ENCODE assay signal across 26 cellular contexts in genomic region chr21:27466175-27466574, GRCh38.
A peak's percentile ranks its signal among the peaks of the same experiment; 100 is the strongest.
DNase-seq lines count a peak whose midpoint lies in the region; ATAC-seq and TF ChIP-seq lines count a peak whose summit lies in the region.
"Had no signal": no experiment of that assay in that cellular context is flagged by ENCODE, and none has a peak within 500 bp of the region (broad histone marks: within the 10 kb centered on the region; RNA-seq: fewer than 3 reads in every experiment).

No MANE protein-coding gene starts in this region.

- H2AK5ac ChIP-seq in mesendoderm (ENCODE audit: low read length): no peak overlapping the region

- H3K27me3 Mint-ChIP-seq in chondrocyte (ENCODE audit: low read depth): no peaks in the 10 kb centered on the region
- H3K27me3 Mint-ChIP-seq: CD8-positive, alpha-beta memory T cell; central memory CD8-positive, alpha-beta T cell had no signal

- H3K4me2 ChIP-seq in mesendoderm (ENCODE audit: low read length): no peak overlapping the region
- H3K4me2 ChIP-seq: KMS-11 had no signal

- H3K4ac ChIP-seq in mesendoderm (ENCODE audit: low read depth, low read length): no peak overlapping the region

- no peaks in the 10 kb centered on the region for H3K27me3 ChIP-seq in mesendoderm (ENCODE audit: insufficient read depth, low read length, poor library complexity)
- H3K27me3 ChIP-seq: esophagus squamous epithelium, left lung, tibial artery had no signal

- no peak for DNase-seq in chondrocyte (ENCODE audit: low spot score)
- DNase-seq in mesendoderm: peak; percentile 33
- DNase-seq: activated CD8-positive, alpha-beta memory T cell treated with anti-CD3 and anti-CD28 coated beads, Interleukin-2, amount 50 U/mL, for 4 hours; activated effector memory CD4-positive, alpha-beta T cell treated with anti-CD3 and anti-CD28 coated beads, Interleukin-2, amount 50 U/mL, for 16 hours; amniotic stem cell; CD8-positive, alpha-beta memory T cell; esophagus squamous epithelium; GF-D8; left lung; mucosa of descending colon; NCI-H1436; NCI-H524 treated with DMSO at 0.1 percent for 48 hours; small intestine; stimulated activated CD4-positive, alpha-beta T cell treated with anti-CD3 and anti-CD28 coated beads, Interleukin-2, amount 100 ng/mL, for 48 hours; stimulated activated naive CD8-positive, alpha-beta T cell treated with anti-CD3 and anti-CD28 coated beads, Interleukin-15, Interleukin-2, amounts not matched to agents 100 U/mL and 50 U/mL, for 24 hours; tibial artery; WERI-Rb-1 had no signal

- no peak overlapping the region for H4K5ac ChIP-seq in mesendoderm (ENCODE audit: low read length)

- H3K9me3 Mint-ChIP-seq in chondrocyte (ENCODE audit: low read depth): peaks cover 2% of the 10 kb centered on the region

- H3K36me3 ChIP-seq in mesendoderm (ENCODE audit: control insufficient read depth, insufficient read depth, low read length): no peaks in the 10 kb centered on the region
- H3K36me3 ChIP-seq: esophagus squamous epithelium, left lung, prostate gland, tibial artery, WERI-Rb-1 had no signal

- no peaks in the 10 kb centered on the region for H3K36me3 Mint-ChIP-seq in chondrocyte (ENCODE audit: low read depth)
- H3K36me3 Mint-ChIP-seq: CD8-positive, alpha-beta memory T cell had no signal

- TF ChIP-seq CTCF in LNCAP (IDR thresholded peaks at IDR 0.05) (peak; percentile 12; the same call in 1 of the 2 replicates), chondrocyte (IDR thresholded peaks at IDR 0.05) (peak; percentile 40)

- no CpG with 5 or more reads among the region's 2 CpGs for WGBS in mesendoderm (ENCODE audit: extremely low coverage, insufficient coverage, low lambda C conversion rate)

- ATAC-seq in GM18867 (IDR thresholded peaks at IDR 0.05; ENCODE audit: unreplicated experiment) (peak; percentile 58), HG03025 (IDR thresholded peaks at IDR 0.05; ENCODE audit: low FRiP score, unreplicated experiment) (no peak), HG02610 (IDR thresholded peaks at IDR 0.05; ENCODE audit: unreplicated experiment) (no peak), HG02840 (IDR thresholded peaks at IDR 0.05; ENCODE audit: low FRiP score, unreplicated experiment) (no peak)
- ATAC-seq: left lung; mucosa of descending colon; stimulated activated naive CD8-positive, alpha-beta T cell treated with anti-CD3 and anti-CD28 coated beads, Interleukin-15, Interleukin-2, amounts not matched to agents 100 U/mL and 50 U/mL, for 24 hours had no signal

- H3K4me3 ChIP-seq in mesendoderm (ENCODE audit: low read length): no peak overlapping the region
- H3K4me3 ChIP-seq: esophagus squamous epithelium, left lung, mucosa of descending colon, prostate gland, tibial artery had no signal

- H3K4me3 Mint-ChIP-seq in chondrocyte (ENCODE audit: unreplicated experiment): no peak overlapping the region
- H3K4me3 Mint-ChIP-seq: CD8-positive, alpha-beta memory T cell; central memory CD8-positive, alpha-beta T cell; neural crest cell had no signal

- peaks cover 6% of the 10 kb centered on the region for H3K4me1 Mint-ChIP-seq in chondrocyte (ENCODE audit: low read depth)
- H3K4me1 Mint-ChIP-seq: CD8-positive, alpha-beta memory T cell; central memory CD8-positive, alpha-beta T cell; neural crest cell had no signal

- H3K79me2 ChIP-seq in mesendoderm (ENCODE audit: control insufficient read depth, insufficient read depth, low read length): no peaks in the 10 kb centered on the region

- H3K23ac ChIP-seq in mesendoderm (ENCODE audit: low read length): no peak overlapping the region

- H4K8ac ChIP-seq in mesendoderm (ENCODE audit: low read depth, low read length): no peak overlapping the region

- no peaks in the 10 kb centered on the region for H3K4me1 ChIP-seq in mesendoderm (ENCODE audit: control insufficient read depth, low read depth, low read length)
- H3K4me1 ChIP-seq: esophagus squamous epithelium, left lung, prostate gland, tibial artery had no signal

- H3K18ac ChIP-seq in mesendoderm (ENCODE audit: low read length): no peak overlapping the region

- H3K56ac ChIP-seq in mesendoderm (ENCODE audit: low read length): no peak overlapping the region

- no peak overlapping the region for H2BK15ac ChIP-seq in mesendoderm (replicated peaks; ENCODE audit: low read depth)

- H2BK120ac ChIP-seq in mesendoderm (ENCODE audit: low read depth, low read length): no peak overlapping the region

- no peaks in the 10 kb centered on the region for H3K79me1 ChIP-seq in mesendoderm (ENCODE audit: low read length)

- H3K9ac ChIP-seq in mesendoderm (ENCODE audit: low read length): no peak overlapping the region
- H3K9ac ChIP-seq: KMS-11 had no signal

- H3K27ac Mint-ChIP-seq in chondrocyte (ENCODE audit: unreplicated experiment): no peak overlapping the region
- H3K27ac Mint-ChIP-seq: CD8-positive, alpha-beta memory T cell had no signal

- no peak overlapping the region for H3K27ac ChIP-seq in mesendoderm (ENCODE audit: low read depth, low read length)
- H3K27ac ChIP-seq: esophagus squamous epithelium, KMS-11, left lung, prostate gland, tibial artery, WERI-Rb-1 had no signal

- no peak overlapping the region for H2BK5ac ChIP-seq in mesendoderm (ENCODE audit: low read length)
